ENCODE assay signal across 27 cellular contexts in genomic region chr2:63092847-63093246, GRCh38. TPM values are rescaled to one million over a fixed set of nuclear protein-coding genes. Genes with fewer than 3 reads are reported as not detected.
DNase-seq lines count a peak whose midpoint lies in the region; ATAC-seq, FAIRE-seq and TF ChIP-seq lines count a peak whose summit lies in the region.
"Had no signal": no experiment of that assay in that cellular context is flagged by ENCODE, and none has a peak within 500 bp of the region (broad histone marks: within the 10 kb centered on the region; RNA-seq: fewer than 3 reads in every experiment).

No MANE protein-coding gene starts in this region.

- H3K4me1 Mint-ChIP-seq in neural progenitor cell, result no peaks in the 10 kb centered on the region
- H3K4me1 Mint-ChIP-seq: CD14-positive monocyte; CD4-positive, alpha-beta memory T cell; CD4-positive, CD25-positive, alpha-beta regulatory T cell; CD8-positive, alpha-beta memory T cell had no signal

- no peak for ATAC-seq in A549
- no peak for ATAC-seq in HG03432 (IDR thresholded peaks at IDR 0.05; ENCODE audit: unreplicated experiment)
- no peak for ATAC-seq in GM21526 (IDR thresholded peaks at IDR 0.05; ENCODE audit: low FRiP score, unreplicated experiment)
- ATAC-seq: GM12878 had no signal

- H3K27me3 ChIP-seq in neural progenitor cell, result no peaks in the 10 kb centered on the region
- H3K27me3 ChIP-seq: BE2C, BLaER1 had no signal

- no peaks in the 10 kb centered on the region for H4K20me1 ChIP-seq in neural progenitor cell (ENCODE audit: low read depth)
- H4K20me1 ChIP-seq: BLaER1 had no signal

- no peak for TF ChIP-seq RAD21 in A549 (conservative IDR thresholded peaks at IDR 0.05 in 1 of 2, IDR thresholded peaks at IDR 0.05 in 1 of 2)

- H3K36me3 Mint-ChIP-seq in neural progenitor cell, result no peaks in the 10 kb centered on the region
- H3K36me3 Mint-ChIP-seq: CD14-positive monocyte; CD4-positive, alpha-beta memory T cell; CD4-positive, CD25-positive, alpha-beta regulatory T cell; CD8-positive, alpha-beta memory T cell had no signal

- no peak overlapping the region for H2AFZ ChIP-seq in neural progenitor cell (replicated peaks)

- H3K27me3 Mint-ChIP-seq in neural progenitor cell (ENCODE audit: insufficient read depth, low read depth), result no peaks in the 10 kb centered on the region

- no peak for TF ChIP-seq EP300 in A549 (IDR thresholded peaks at IDR 0.05)

- H3K27ac Mint-ChIP-seq in neural progenitor cell, result no peak overlapping the region
- H3K27ac Mint-ChIP-seq: CD14-positive monocyte; CD4-positive, alpha-beta memory T cell; CD4-positive, CD25-positive, alpha-beta regulatory T cell; CD8-positive, alpha-beta memory T cell had no signal

- CTCF ChIA-PET in A549 (lab: Yijun Ruan, JAX), result no interaction called here

- no peak for TF ChIP-seq POLR2A in A549 (IDR thresholded peaks at IDR 0.05; ENCODE audit: low read length)

- FAIRE-seq in A204.1 (lab: Jason Lieb, UNC), result peak; percentile 19
- no peak for FAIRE-seq in A549 (lab: Jason Lieb, UNC)
- peak; percentile 38 for FAIRE-seq in TTC549 (lab: Jason Lieb, UNC)
- FAIRE-seq: GM12878, GM12892, GM18507 had no signal

- no peak overlapping the region for H3K4me3 ChIP-seq in A549
- H3K4me3 ChIP-seq in neural progenitor cell, result no peak overlapping the region
- H3K4me3 ChIP-seq: BLaER1, GM12878 had no signal

- no peaks in the 10 kb centered on the region for H3K4me1 ChIP-seq in A549
- H3K4me1 ChIP-seq in neural progenitor cell, result peaks cover 16% of the 10 kb centered on the region
- H3K4me1 ChIP-seq: BE2C, BLaER1 had no signal

- H3K36me3 ChIP-seq in neural progenitor cell, result no peaks in the 10 kb centered on the region
- H3K36me3 ChIP-seq: BE2C, BLaER1 had no signal

- H3K9me3 Mint-ChIP-seq in neural progenitor cell, result no peaks in the 10 kb centered on the region

- no peaks in the 10 kb centered on the region for H3F3A ChIP-seq in neural progenitor cell (ENCODE audit: low read depth)

- WGBS in A549 (ENCODE audit: missing lambda C conversion rate), result 2% methylated on average over 1 of the region's 1 CpG

- H3K4me2 ChIP-seq in A549 (no peak overlapping the region), neural progenitor cell (peak overlapping the region; percentile 50)
- H3K4me2 ChIP-seq: BLaER1 had no signal

- DNase-seq in A549 (ENCODE audit: low read depth in 1 of 2, low spot score in 1 of 2) (no peak), neural progenitor cell (ENCODE audit: low spot score) (no peak)
- DNase-seq in stimulated activated CD4-positive, alpha-beta T cell treated with anti-CD3 and anti-CD28 coated beads, Interleukin-2, amount 100 ng/mL, for 48 hours, result no peak
- DNase-seq: 8988T; ACHN; BE2C; C1 segment of cervical spinal cord; CD4-positive, alpha-beta memory T cell; CD4-positive, CD25-positive, alpha-beta regulatory T cell; CD8-positive, alpha-beta memory T cell; COR-L47; DMS 273 treated with DMSO at 0.1 percent for 48 hours; DMS153; DMS79; DND-41; EL; GDM1 had no signal

- H3K9ac ChIP-seq in neural progenitor cell, result no peak overlapping the region
- H3K9ac ChIP-seq: BLaER1 had no signal

- H3K27ac ChIP-seq in A549 (no peak overlapping the region), neural progenitor cell (no peak overlapping the region)
- H3K27ac ChIP-seq: BLaER1 had no signal

- H3K9me3 ChIP-seq in A549 (no peaks in the 10 kb centered on the region), neural progenitor cell (ENCODE audit: low read depth) (no peaks in the 10 kb centered on the region)
- H3K9me3 ChIP-seq: BE2C, BLaER1 had no signal

- TF ChIP-seq CTCF in A549 (IDR thresholded peaks at IDR 0.05) (no peak), neural progenitor cell (IDR thresholded peaks at IDR 0.05) (no peak)

- POLR2A ChIA-PET in A549 (lab: Yijun Ruan, JAX), result no interaction called here

- no peak overlapping the region for H3K4me3 Mint-ChIP-seq in neural progenitor cell
- H3K4me3 Mint-ChIP-seq: CD14-positive monocyte; CD4-positive, alpha-beta memory T cell; CD8-positive, alpha-beta memory T cell had no signal

- H3K79me2 ChIP-seq in neural progenitor cell (ENCODE audit: low read depth), result no peaks in the 10 kb centered on the region

TF ChIP-seq in A549, 52 proteins besides CTCF, POLR2A, EP300 and RAD21:
- TF ChIP-seq PHF8 (IDR thresholded peaks at IDR 0.05; ENCODE audit: borderline replicate concordance, low read depth) (no peak), MAFK (IDR thresholded peaks at IDR 0.05; ENCODE audit: partially characterized antibody) (peak; percentile 53)

RNA-seq across cellular contexts. Expression of gene OTX1, which starts 42.2 kb away (rescaled TPM):
- polyA plus RNA-seq in A549 (2011; rRNA removed) (0.26 and 0.45 TPM in 2 replicates), A549 (2017; fragmentation: RNase III; extraction: RNeasy Plus Mini Kit Qiagen cat#74134 plus additional on column Dnase treatment) (1.9 to 2.5 TPM (median 2.0 TPM) in 3 replicates)
- 0.83 TPM in 2 replicates for polyA plus RNA-seq in A549 (2012; cell fraction: cytosol; rRNA removed)
- 1.7 and 2.6 TPM in 2 replicates for polyA plus RNA-seq in A549 (2012; cell fraction: nucleus; rRNA removed)
- polyA minus RNA-seq in A549 (2011; rRNA and poly(A)+ RNA removed), result 0.83 and 0.87 TPM in 2 replicates
- 7.9 and 23.3 TPM in 2 replicates for total RNA-seq in neural progenitor cell (ENCODE audit: low replicate concordance)
- total RNA-seq: CD4-positive, alpha-beta memory T cell; CD4-positive, CD25-positive, alpha-beta regulatory T cell; CD8-positive, alpha-beta memory T cell had no signal
- polyA plus RNA-seq: AG04450; CD14-positive monocyte; CD4-positive, alpha-beta memory T cell; CD4-positive, CD25-positive, alpha-beta regulatory T cell; CD8-positive, alpha-beta memory T cell had no signal
